ENCODE assay signal across 31 cellular contexts in genomic region chr3:169128579-169128978, GRCh38.
"Had no signal": no experiment of that assay in that cellular context is flagged by ENCODE, and none has a peak within 500 bp of the region (broad histone marks: within the 10 kb centered on the region; RNA-seq: fewer than 3 reads in every experiment).

No MANE protein-coding gene starts in this region.

- H3K9me3 Mint-ChIP-seq: activated CD4-positive, alpha-beta memory T cell treated with anti-CD3 and anti-CD28 coated beads for 36 hours; activated naive CD4-positive, alpha-beta T cell treated with anti-CD3 and anti-CD28 coated beads, Interleukin-2, amount 10 ng/mL, durations not matched to agents 7 days and 5 days; activated naive CD8-positive, alpha-beta T cell treated with anti-CD3 and anti-CD28 coated beads, Interleukin-2, amount 50 U/mL, for 24 hours; activated T-cell treated with anti-CD3 and anti-CD28 coated beads, Interleukin-2, amount 50 U/mL, for 4 hours; T-cell; WTC11 had no signal

- H3K4me2 ChIP-seq: PC-9 had no signal

- H3K36me3 Mint-ChIP-seq: activated CD4-positive, alpha-beta memory T cell treated with anti-CD3 and anti-CD28 coated beads for 36 hours; activated naive CD4-positive, alpha-beta T cell treated with anti-CD3 and anti-CD28 coated beads, Interleukin-2, amount 10 ng/mL, durations not matched to agents 7 days and 5 days; activated naive CD8-positive, alpha-beta T cell; T-cell; WTC11 had no signal

- ATAC-seq: activated CD4-positive, alpha-beta T cell treated with anti-CD3 and anti-CD28 coated beads for 36 hours; activated CD4-positive, CD25-positive, alpha-beta regulatory T cell treated with anti-CD3 and anti-CD28 coated beads, Interleukin-2, amount 50 U/mL, for 24 hours; activated naive CD8-positive, alpha-beta T cell treated with anti-CD3 and anti-CD28 coated beads, Interleukin-2, amount 50 U/mL, for 24 hours; activated T-cell treated with anti-CD3 and anti-CD28 coated beads, Interleukin-2, amount 50 U/mL, for 4 hours; Right ventricle myocardium inferior; SK-N-SH treated with all-trans-retinoic acid at 6 μM for 48 hours; T-cell; T-helper 17 cell; WTC11 had no signal

- H3K4me3 ChIP-seq: PC-9 had no signal

- H2AFZ ChIP-seq: PC-9 had no signal

- H3K27me3 Mint-ChIP-seq: activated naive CD4-positive, alpha-beta T cell treated with anti-CD3 and anti-CD28 coated beads, Interleukin-2, amount 10 ng/mL, durations not matched to agents 7 days and 5 days; activated naive CD8-positive, alpha-beta T cell treated with anti-CD3 and anti-CD28 coated beads, Interleukin-2, amount 50 U/mL, for 24 hours had no signal

- H3K4me1 Mint-ChIP-seq: activated CD4-positive, alpha-beta T cell treated with anti-CD3 and anti-CD28 coated beads for 36 hours; activated naive CD4-positive, alpha-beta T cell treated with anti-CD3 and anti-CD28 coated beads, Interleukin-2, amount 10 ng/mL, durations not matched to agents 7 days and 5 days; activated naive CD8-positive, alpha-beta T cell treated with anti-CD3 and anti-CD28 coated beads, Interleukin-2, amount 50 U/mL, for 24 hours; T-cell; T-helper 17 cell had no signal

- H3K27ac ChIP-seq: PC-9, RWPE1 had no signal

- H3K27ac Mint-ChIP-seq: activated CD4-positive, alpha-beta memory T cell treated with anti-CD3 and anti-CD28 coated beads for 36 hours; activated CD4-positive, alpha-beta T cell treated with anti-CD3 and anti-CD28 coated beads for 36 hours; activated naive CD4-positive, alpha-beta T cell treated with anti-CD3 and anti-CD28 coated beads, Interleukin-2, amount 10 ng/mL, durations not matched to agents 7 days and 5 days; activated naive CD8-positive, alpha-beta T cell; activated naive CD8-positive, alpha-beta T cell treated with anti-CD3 and anti-CD28 coated beads, Interleukin-2, amount 50 U/mL, for 24 hours; T-cell; T-helper 17 cell; WTC11 had no signal

- DNase-seq: activated CD4-positive, alpha-beta memory T cell treated with anti-CD3 and anti-CD28 coated beads for 36 hours; activated CD4-positive, alpha-beta T cell treated with anti-CD3 and anti-CD28 coated beads for 36 hours; activated CD4-positive, alpha-beta T cell treated with anti-CD3 and anti-CD28 coated beads, Interleukin-2, amount 50 U/mL, for 1 hour; activated CD8-positive, alpha-beta memory T cell treated with anti-CD3 and anti-CD28 coated beads, Interleukin-2, amount 50 U/mL, for 4 hours; activated effector memory CD4-positive, alpha-beta T cell treated with Interleukin-2 at 50 U/mL for 16 hours; activated naive CD4-positive, alpha-beta T cell treated with anti-CD3 and anti-CD28 coated beads, Interleukin-2, amount 10 ng/mL, durations not matched to agents 7 days and 5 days; activated naive CD8-positive, alpha-beta T cell treated with anti-CD3 and anti-CD28 coated beads, Interleukin-2, amount 50 U/mL, for 24 hours; activated T-cell treated with anti-CD3 and anti-CD28 coated beads for 4 hours; activated T-cell treated with anti-CD3 and anti-CD28 coated beads, Interleukin-2, amount 50 U/mL, for 4 hours; anterior cingulate cortex; Kasumi-1; KG1; NCI-H1105; NCI-H1436; NCI-H1694; NCI-H1930; NCI-H2171; NCI-H510A; NCI-H526; NCI-H748 treated with DMSO at 0.1 percent for 48 hours; NK-92 treated with Interleukin-12 subunit alpha and Interleukin-12 subunit beta, amount 100 ng/mL, for 24 hours; PC-9; SIG-M5; T-cell; T-helper 17 cell had no signal

- H3K4me3 Mint-ChIP-seq: activated CD4-positive, alpha-beta memory T cell treated with anti-CD3 and anti-CD28 coated beads for 36 hours; activated CD4-positive, alpha-beta T cell treated with anti-CD3 and anti-CD28 coated beads for 36 hours; activated naive CD4-positive, alpha-beta T cell treated with anti-CD3 and anti-CD28 coated beads, Interleukin-2, amount 10 ng/mL, durations not matched to agents 7 days and 5 days; activated naive CD8-positive, alpha-beta T cell; activated naive CD8-positive, alpha-beta T cell treated with anti-CD3 and anti-CD28 coated beads, Interleukin-2, amount 50 U/mL, for 24 hours; activated T-cell treated with anti-CD3 and anti-CD28 coated beads, Interleukin-2, amount 50 U/mL, for 4 hours; T-cell; T-helper 17 cell; WTC11 had no signal
